Comparison of ENCODE assay signal across 8 cellular contexts in genomic region chr11:48063424-48063978, GRCh38.
DNase-seq lines count a peak whose midpoint lies in the region; ATAC-seq and TF ChIP-seq lines count a peak whose summit lies in the region.

No MANE protein-coding gene starts in this region.

- no peaks in the 10 kb centered on the region for H3K36me3 ChIP-seq in CD4-positive, alpha-beta memory T cell (ENCODE audit: insufficient read depth, low read length)

- H3K4me3 Mint-ChIP-seq in CD4-positive, alpha-beta memory T cell = no peak overlapping the region

- H3K27me3 Mint-ChIP-seq in CD4-positive, alpha-beta memory T cell = no peaks in the 10 kb centered on the region

- peaks cover 30 to 57% (median 42%) of the 10 kb centered on the region in 4 donors for H3K4me1 Mint-ChIP-seq in CD4-positive, alpha-beta memory T cell

- H3K27me3 ChIP-seq in CD4-positive, alpha-beta memory T cell (ENCODE audit: insufficient read depth, low read length) = no peaks in the 10 kb centered on the region

- ATAC-seq in SK-N-SH treated with all-trans-retinoic acid at 6 μM for 48 hours = peak; percentile 78
- ATAC-seq in HG03095 (IDR thresholded peaks at IDR 0.05; ENCODE audit: unreplicated experiment) = no peak
- no peak for ATAC-seq in HG03432 (IDR thresholded peaks at IDR 0.05; ENCODE audit: unreplicated experiment)

- no peaks in the 10 kb centered on the region for H3K9me3 ChIP-seq in CD4-positive, alpha-beta memory T cell (ENCODE audit: control insufficient read depth in 1 of 2, low read length in 2 of 2)

- H3K9me3 Mint-ChIP-seq in CD4-positive, alpha-beta memory T cell = peaks cover 0 to 1% (median 0%) of the 10 kb centered on the region in 8 donors

- DNase-seq in EH (ENCODE audit: low read depth) (peak; percentile 99), glomerular visceral epithelial cell (ENCODE audit: extremely low spot score) (peak; percentile 78), renal cortical epithelial cell (ENCODE audit: low read depth) (peak; percentile 90), NCI-H1694 (lab: John Stamatoyannopoulos, UW) (no peak)
- DNase-seq in CD4-positive, alpha-beta memory T cell = no peak

- no peak overlapping the region for H3K4me3 ChIP-seq in CD4-positive, alpha-beta memory T cell (ENCODE audit: low read length in 2 of 2)

- no peak overlapping the region for H3K27ac ChIP-seq in CD4-positive, alpha-beta memory T cell (ENCODE audit: low read depth, low read length)

- CTCF ChIA-PET in CD4-positive, alpha-beta memory T cell (lab: Charles Lee; ENCODE audit: partially characterized antibody) = interaction anchor here (1.3 kb wide), 1 partner anchor 12 kb away, joined by 4 read pairs; no protein-coding TSS in a partner anchor

- intact Hi-C loops in CD4-positive, alpha-beta memory T cell (cut with micrococcal nuclease) = no loop called here

- peak overlapping the region in 2 of 7 donors; percentile 27 to 62 for H3K27ac Mint-ChIP-seq in CD4-positive, alpha-beta memory T cell

- POLR2A ChIA-PET in CD4-positive, alpha-beta memory T cell (lab: Charles Lee; ENCODE audit: partially characterized antibody) = interaction anchor here (1.3 to 3.4 kb wide), 2 partner anchors 8 to 61 kb away, joined by 7 to 22 read pairs; no protein-coding TSS in a partner anchor

- peaks cover 11 to 12% of the 10 kb centered on the region in 2 donors for H3K36me3 Mint-ChIP-seq in CD4-positive, alpha-beta memory T cell

- H3K4me1 ChIP-seq in CD4-positive, alpha-beta memory T cell (ENCODE audit: insufficient read depth, low read length) = peaks cover 46% of the 10 kb centered on the region

TF ChIP-seq in SK-N-SH treated with all-trans-retinoic acid at 6 μM for 48 hours, 23 proteins besides CTCF, POLR2A, EP300 and RAD21:
- TF ChIP-seq ISL1 (CRISPR knock-in tag; IDR thresholded peaks at IDR 0.05) = peak; percentile 49; the same call in 1 of the 2 replicates
- TF ChIP-seq POU6F1 (CRISPR knock-in tag; IDR thresholded peaks at IDR 0.05; ENCODE audit: borderline replicate concordance, low read depth) = 0 out of 2 replicates have a peak, but pooled peaks have one; percentile 23
- no peak for TF ChIP-seq TSHZ2 (CRISPR knock-in tag; IDR thresholded peaks at IDR 0.05)
TF ChIP-seq in SK-N-SH treated with all-trans-retinoic acid at 6 μM for 48 hours: peak in this region for 2.

Comparison
In these comparisons a context has a peak if more than half of its experiments do, and no peak if none do; other contexts are left out.
1. DNase-seq: peak in EH (single experiment), glomerular visceral epithelial cell (single experiment) and renal cortical epithelial cell (single experiment); none in NCI-H1694 (single experiment) and CD4-positive, alpha-beta memory T cell (0 of 5).